Comparison of ENCODE assay signal across 2 cellular contexts in genomic region chr19:6995054-6995453, GRCh38.
TF ChIP-seq lines count a peak whose summit lies in the region.

No MANE protein-coding gene starts in this region.

TF ChIP-seq in HepG2, 621 proteins besides CTCF, POLR2A, EP300 and RAD21:
- TF ChIP-seq KLF16 (CRISPR knock-in tag; IDR thresholded peaks at IDR 0.05) (no peak), ZNF253 (CRISPR knock-in tag; IDR thresholded peaks at IDR 0.05; ENCODE audit: borderline replicate concordance) (no peak), CREB1 (IDR thresholded peaks at IDR 0.05) (peak; percentile 60; the same call in 1 of the 2 replicates), CREB1 (CRISPR knock-in tag; IDR thresholded peaks at IDR 0.05) (no peak)
TF ChIP-seq in HepG2: peak in this region for 1.

TF ChIP-seq in IMR-90, 13 proteins besides CTCF, POLR2A, EP300 and RAD21:
- TF ChIP-seq RCOR1 (IDR thresholded peaks at IDR 0.05; ENCODE audit: insufficient replicate concordance, low read length) (no peak), SMC3 (IDR thresholded peaks at IDR 0.05; ENCODE audit: low read depth, low read length) (no peak), USF2 (IDR thresholded peaks at IDR 0.05; ENCODE audit: low read depth, low read length) (no peak), NFE2L2 (IDR thresholded peaks at IDR 0.05; ENCODE audit: low read depth, low read length) (no peak), BHLHE40 (IDR thresholded peaks at IDR 0.05; ENCODE audit: low read depth, low read length) (no peak), FOS (IDR thresholded peaks at IDR 0.05; ENCODE audit: low read depth, low read length) (no peak), RFX5 (IDR thresholded peaks at IDR 0.05; ENCODE audit: low read depth, low read length) (no peak)
